In genomic region chr19:39688637-39689036, GRCh38 we compare ENCODE assay signal across 13 cellular contexts. TPM values are rescaled to one million over a fixed set of nuclear protein-coding genes. Genes with fewer than 3 reads are reported as not detected.
"Had no signal": no experiment of that assay in that cellular context is flagged by ENCODE, and none has a peak within 500 bp of the region (broad histone marks: within the 10 kb centered on the region; RNA-seq: fewer than 3 reads in every experiment).

No MANE protein-coding gene starts in this region.

RNA-seq across cellular contexts. Expression of gene LGALS14, which starts 15.6 kb away (rescaled TPM):
- total RNA-seq: activated CD4-positive, alpha-beta T cell treated with anti-CD3 and anti-CD28 coated beads, Interleukin-2, amount 10 ng/mL, durations not matched to agents 7 days and 5 days; activated CD8-positive, alpha-beta T cell treated with anti-CD3 and anti-CD28 coated beads, Interleukin-2, amount 10 ng/mL, durations not matched to agents 7 days and 5 days; activated naive CD8-positive, alpha-beta T cell treated with anti-CD3 and anti-CD28 coated beads, Interleukin-2, amount 10 ng/mL, durations not matched to agents 7 days and 5 days; activated T-helper 2 cell treated with anti-CD3 and anti-CD28 coated beads, Interferon-gamma antibody, Interleukin-2, Interleukin-4, amounts not matched to agents 10 μg/mL and 5 μg/mL and 100 μg/mL, durations not matched to agents 14 hours and 24 hours and 36 hours; ascending aorta; bronchial epithelial cell; cardiac muscle cell; chondrocyte; WTC11 had no signal
- polyA plus RNA-seq: adipose tissue, cardiac muscle cell had no signal

RNA-seq across cellular contexts. Expression of gene LGALS16, which starts 32.9 kb away (rescaled TPM):
- total RNA-seq: activated CD4-positive, alpha-beta memory T cell treated with anti-CD3 and anti-CD28 coated beads, Interleukin-2, amount 10 ng/mL, durations not matched to agents 7 days and 5 days; activated CD4-positive, alpha-beta T cell treated with anti-CD3 and anti-CD28 coated beads for 36 hours; activated CD4-positive, alpha-beta T cell treated with anti-CD3 and anti-CD28 coated beads, Interleukin-2, amount 10 ng/mL, durations not matched to agents 7 days and 5 days; activated CD8-positive, alpha-beta memory T cell treated with anti-CD3 and anti-CD28 coated beads, Interleukin-2, amount 10 ng/mL, durations not matched to agents 7 days and 5 days; activated CD8-positive, alpha-beta T cell treated with anti-CD3 and anti-CD28 coated beads, Interleukin-2, amount 10 ng/mL, durations not matched to agents 7 days and 5 days; activated naive CD8-positive, alpha-beta T cell treated with anti-CD3 and anti-CD28 coated beads, Interleukin-2, amount 10 ng/mL, durations not matched to agents 7 days and 5 days; activated T-helper 2 cell treated with anti-CD3 and anti-CD28 coated beads, Interferon-gamma antibody, Interleukin-2, Interleukin-4, amounts not matched to agents 10 μg/mL and 5 μg/mL and 100 μg/mL, durations not matched to agents 14 hours and 24 hours and 36 hours; ascending aorta; bronchial epithelial cell; cardiac muscle cell; chondrocyte; WTC11 had no signal
- polyA plus RNA-seq: adipose tissue, cardiac muscle cell had no signal

RNA-seq across cellular contexts. Expression of gene CLC, which starts 49.2 kb away (rescaled TPM):
- total RNA-seq: activated CD4-positive, alpha-beta T cell treated with anti-CD3 and anti-CD28 coated beads, Interleukin-2, amount 10 ng/mL, durations not matched to agents 7 days and 5 days; activated CD8-positive, alpha-beta memory T cell treated with anti-CD3 and anti-CD28 coated beads, Interleukin-2, amount 10 ng/mL, durations not matched to agents 7 days and 5 days; activated CD8-positive, alpha-beta T cell treated with anti-CD3 and anti-CD28 coated beads, Interleukin-2, amount 10 ng/mL, durations not matched to agents 7 days and 5 days; activated naive CD8-positive, alpha-beta T cell treated with anti-CD3 and anti-CD28 coated beads, Interleukin-2, amount 10 ng/mL, durations not matched to agents 7 days and 5 days; ascending aorta; bronchial epithelial cell; cardiac muscle cell; chondrocyte; WTC11 had no signal
- polyA plus RNA-seq: cardiac muscle cell had no signal
